ENCODE assay signal across 17 cellular contexts in genomic region chr19:29745253-29745652, GRCh38. TPM values are rescaled to one million over a fixed set of nuclear protein-coding genes. Genes with fewer than 3 reads are reported as not detected.
A peak's percentile ranks its signal among the peaks of the same experiment; 100 is the strongest.
DNase-seq lines count a peak whose midpoint lies in the region; ATAC-seq and TF ChIP-seq lines count a peak whose summit lies in the region.
"Had no signal": no experiment of that assay in that cellular context is flagged by ENCODE, and none has a peak within 500 bp of the region (broad histone marks: within the 10 kb centered on the region; RNA-seq: fewer than 3 reads in every experiment).

No MANE protein-coding gene starts in this region.

- no peak for ATAC-seq in upper lobe of left lung (ENCODE audit: low FRiP score in 2 of 2)
- ATAC-seq: CD8-positive, alpha-beta T cell; heart left ventricle had no signal

- H3K23ac ChIP-seq in mesendoderm (ENCODE audit: low read length), result no peak overlapping the region

- H3K27me3 ChIP-seq in BJ (ENCODE audit: control insufficient read depth, insufficient read depth, low read length) (no peaks in the 10 kb centered on the region), mesendoderm (ENCODE audit: insufficient read depth, low read length, poor library complexity) (no peaks in the 10 kb centered on the region), upper lobe of left lung (no peaks in the 10 kb centered on the region)
- no peaks in the 10 kb centered on the region for H3K27me3 ChIP-seq in CD8-positive, alpha-beta memory T cell (ENCODE audit: insufficient read depth, low read length, poor library complexity, severe bottlenecking)
- H3K27me3 ChIP-seq: MG63, sigmoid colon had no signal

- no peak for DNase-seq in BJ (ENCODE audit: low read depth)
- no peak for DNase-seq in astrocyte of the spinal cord (ENCODE audit: low read depth, low spot score)
- peak; percentile 37 for DNase-seq in mesendoderm
- no peak for DNase-seq in CD8-positive, alpha-beta memory T cell
- DNase-seq in NK-92 (lab: John Stamatoyannopoulos, UW; ENCODE audit: unreplicated experiment), result no peak
- no peak for DNase-seq in upper lobe of left lung
- DNase-seq in AML-193 (lab: John Stamatoyannopoulos, UW), result no peak
- DNase-seq: activated CD4-positive, alpha-beta T cell treated with anti-CD3 and anti-CD28 coated beads, Interleukin-2, amount 50 U/mL, for 4 hours; anterior cingulate cortex; CD8-positive, alpha-beta T cell; heart left ventricle; MG63; sigmoid colon; T-helper 1 cell had no signal

- TF ChIP-seq CTCF in BJ (IDR thresholded peaks at IDR 0.05; ENCODE audit: insufficient read depth, low read depth, low read length) (peak; percentile 13; the same call in 1 of the 2 replicates), HEK293 (tag by site-specific recombination; IDR thresholded peaks at IDR 0.05) (peak; percentile 92), astrocyte of the spinal cord (IDR thresholded peaks at IDR 0.05; ENCODE audit: low read depth, low read length) (peak; percentile 26), upper lobe of left lung (IDR thresholded peaks at IDR 0.05) (no peak)

- H2BK5ac ChIP-seq in mesendoderm (ENCODE audit: low read length), result no peak overlapping the region

- H3K9ac ChIP-seq in mesendoderm (ENCODE audit: low read length), result no peak overlapping the region

- no peak overlapping the region for H3K18ac ChIP-seq in mesendoderm (ENCODE audit: low read length)

- H3K27ac ChIP-seq in HEK293 (ENCODE audit: extremely low read depth, low read depth, low read length), result no peak overlapping the region
- no peak overlapping the region for H3K27ac ChIP-seq in mesendoderm (ENCODE audit: low read depth, low read length)
- no peak overlapping the region for H3K27ac ChIP-seq in CD8-positive, alpha-beta memory T cell (ENCODE audit: low read depth, low read length)
- no peak overlapping the region for H3K27ac ChIP-seq in upper lobe of left lung
- H3K27ac ChIP-seq: heart left ventricle, sigmoid colon had no signal

- peaks cover 0 to 15% of the 10 kb centered on the region in 2 donors for H3K27me3 Mint-ChIP-seq in CD8-positive, alpha-beta memory T cell

- no peak overlapping the region for H2AK5ac ChIP-seq in mesendoderm (ENCODE audit: low read length)

- H3K4me1 ChIP-seq in HEK293 (ENCODE audit: control insufficient read depth, insufficient read depth, low read length) (0 out of 2 replicates have a peak, but pooled peaks cover 3% of the 10 kb centered on the region), mesendoderm (ENCODE audit: control insufficient read depth, low read depth, low read length) (no peaks in the 10 kb centered on the region), upper lobe of left lung (no peaks in the 10 kb centered on the region)
- no peaks in the 10 kb centered on the region for H3K4me1 ChIP-seq in CD8-positive, alpha-beta memory T cell (ENCODE audit: insufficient read depth, low read length)
- H3K4me1 ChIP-seq: heart left ventricle, sigmoid colon had no signal

- H3K4ac ChIP-seq in mesendoderm (ENCODE audit: low read depth, low read length), result no peak overlapping the region

- H3K4me3 ChIP-seq in BJ (ENCODE audit: low read depth, low read length), result no peak overlapping the region
- H3K4me3 ChIP-seq in HEK293 (ENCODE audit: low read depth, low read length), result no peak overlapping the region
- no peak overlapping the region for H3K4me3 ChIP-seq in astrocyte of the spinal cord (ENCODE audit: low read depth, low read length)
- no peak overlapping the region for H3K4me3 ChIP-seq in mesendoderm (ENCODE audit: low read length)
- H3K4me3 ChIP-seq in CD8-positive, alpha-beta memory T cell (ENCODE audit: low read length), result no peak overlapping the region
- H3K4me3 ChIP-seq in upper lobe of left lung, result no peak overlapping the region
- H3K4me3 ChIP-seq: heart left ventricle, MG63, sigmoid colon had no signal

- H2BK15ac ChIP-seq in mesendoderm (replicated peaks; ENCODE audit: low read depth), result no peak overlapping the region

- in situ Hi-C loops in astrocyte of the spinal cord (cut with HindIII; ENCODE audit: low sequenced_read_pairs), result no loop called here

- no peak overlapping the region for H4K8ac ChIP-seq in mesendoderm (ENCODE audit: low read depth, low read length)

- H3K79me2 ChIP-seq in mesendoderm (ENCODE audit: control insufficient read depth, insufficient read depth, low read length), result no peaks in the 10 kb centered on the region

- no peak for TF ChIP-seq EP300 in upper lobe of left lung (IDR thresholded peaks at IDR 0.05)

- H3K4me1 Mint-ChIP-seq in CD8-positive, alpha-beta memory T cell, result no peaks in the 10 kb centered on the region
- H3K4me1 Mint-ChIP-seq: nephron had no signal

- POLR2A ChIA-PET in BJ (lab: Charles Lee) (no interaction called here), HEK293 (lab: Yijun Ruan, JAX) (no interaction called here)
- POLR2A ChIA-PET in CD8-positive, alpha-beta memory T cell (lab: Charles Lee), result no interaction called here

- H3K4me3 Mint-ChIP-seq in CD8-positive, alpha-beta memory T cell, result no peak overlapping the region
- H3K4me3 Mint-ChIP-seq: activated T-helper 1 cell treated with anti-CD3 and anti-CD28 coated beads, Interleukin-12 subunit alpha, Interleukin-12 subunit beta, Interleukin-2, Interleukin-4 antibody, amounts not matched to agents 30 ng/mL and 10 ng/mL and 1 ng/mL, durations not matched to agents 14 hours and 24 hours and 36 hours; CD8-positive, alpha-beta T cell; nephron had no signal

- H3K9me3 ChIP-seq in HEK293 (ENCODE audit: control insufficient read depth, insufficient read depth, low read depth, low read length) (no peaks in the 10 kb centered on the region; the same call in 1 of the 2 replicates), upper lobe of left lung (no peaks in the 10 kb centered on the region)
- no peaks in the 10 kb centered on the region for H3K9me3 ChIP-seq in CD8-positive, alpha-beta memory T cell (ENCODE audit: low read length)
- H3K9me3 ChIP-seq: heart left ventricle, MG63, sigmoid colon had no signal

- no peak overlapping the region for H4K5ac ChIP-seq in mesendoderm (ENCODE audit: low read length)

- no peaks in the 10 kb centered on the region for H3K36me3 Mint-ChIP-seq in CD8-positive, alpha-beta memory T cell
- H3K36me3 Mint-ChIP-seq: CD8-positive, alpha-beta T cell had no signal

- no peak overlapping the region for H3K27ac Mint-ChIP-seq in CD8-positive, alpha-beta memory T cell
- H3K27ac Mint-ChIP-seq: activated T-helper 1 cell treated with anti-CD3 and anti-CD28 coated beads, Interleukin-12 subunit alpha, Interleukin-12 subunit beta, Interleukin-2, Interleukin-4 antibody, amounts not matched to agents 30 ng/mL and 10 ng/mL and 1 ng/mL, durations not matched to agents 14 hours and 24 hours and 36 hours; CD8-positive, alpha-beta T cell; nephron had no signal

- no CpG with 5 or more reads among the region's 6 CpGs for WGBS in mesendoderm (ENCODE audit: extremely low coverage, insufficient coverage, low lambda C conversion rate)
- WGBS in upper lobe of left lung, 2 donors, result 66 to 69% methylated on average over 6 of the region's 6 CpGs

- H3K36me3 ChIP-seq in BJ (ENCODE audit: control insufficient read depth, insufficient read depth, low read length), result no peaks in the 10 kb centered on the region
- no peaks in the 10 kb centered on the region for H3K36me3 ChIP-seq in HEK293 (ENCODE audit: control insufficient read depth in 2 of 2, insufficient read depth in 1 of 2, low read length in 2 of 2)
- H3K36me3 ChIP-seq in mesendoderm (ENCODE audit: control insufficient read depth, insufficient read depth, low read length), result no peaks in the 10 kb centered on the region
- no peaks in the 10 kb centered on the region for H3K36me3 ChIP-seq in CD8-positive, alpha-beta memory T cell (ENCODE audit: insufficient read depth, low read length)
- no peaks in the 10 kb centered on the region for H3K36me3 ChIP-seq in upper lobe of left lung
- H3K36me3 ChIP-seq: heart left ventricle, MG63, sigmoid colon had no signal

- H2BK120ac ChIP-seq in mesendoderm (ENCODE audit: low read depth, low read length), result no peak overlapping the region

- no peaks in the 10 kb centered on the region for H3K9me3 Mint-ChIP-seq in CD8-positive, alpha-beta memory T cell
- H3K9me3 Mint-ChIP-seq: activated T-helper 1 cell treated with anti-CD3 and anti-CD28 coated beads, Interleukin-12 subunit alpha, Interleukin-12 subunit beta, Interleukin-2, Interleukin-4 antibody, amounts not matched to agents 30 ng/mL and 10 ng/mL and 1 ng/mL, durations not matched to agents 14 hours and 24 hours and 36 hours; CD8-positive, alpha-beta T cell; nephron had no signal

- no peak overlapping the region for H3K56ac ChIP-seq in mesendoderm (ENCODE audit: low read length)

- no peak overlapping the region for H3K4me2 ChIP-seq in mesendoderm (ENCODE audit: low read length)

- no peaks in the 10 kb centered on the region for H3K79me1 ChIP-seq in mesendoderm (ENCODE audit: low read length)

- CTCF ChIA-PET in BJ (lab: Yijun Ruan, JAX) (no interaction called here), HEK293 (lab: Yijun Ruan, JAX) (interaction anchor here (0.7 to 8.3 kb wide), 4 partner anchors 14 to 1951 kb away, joined by 3 to 62 read pairs (median 4); partner anchors contain the start of gene C19orf12)
- CTCF ChIA-PET in CD8-positive, alpha-beta memory T cell (lab: Charles Lee), result no interaction called here

- TF ChIP-seq POLR2A in upper lobe of left lung (IDR thresholded peaks at IDR 0.05), result no peak

TF ChIP-seq in HEK293, 187 proteins besides CTCF, POLR2A, EP300 and RAD21:
- TF ChIP-seq ZFP37 (tag by site-specific recombination; IDR thresholded peaks at IDR 0.05) (no peak), GLIS2 (tag by site-specific recombination; IDR thresholded peaks at IDR 0.05) (0 out of 2 replicates have a peak, but pooled peaks have one; percentile 26)

RNA-seq across cellular contexts. Expression of gene C19orf12, which starts 30.2 kb away (rescaled TPM):
- polyA plus RNA-seq in BJ (2011; rRNA removed), result 21.8 and 33.9 TPM in 2 replicates
- polyA minus RNA-seq in BJ (2011; rRNA and poly(A)+ RNA removed), result 9.7 and 12.2 TPM in 2 replicates
- polyA plus RNA-seq in mesendoderm (2013, experiment 1 of 2), result 10.9 TPM
- 10.9 TPM for polyA plus RNA-seq in mesendoderm (2013, experiment 2 of 2)
- total RNA-seq in CD8-positive, alpha-beta memory T cell, result 10 to 100 TPM; 32.3 to 35.3 TPM
- polyA plus RNA-seq in CD8-positive, alpha-beta memory T cell, result 33.0 TPM
- 10 to 100 TPM; 11.4 to 30.4 (median 21.4) TPM for total RNA-seq in upper lobe of left lung

Comparison
In these comparisons a context has a peak if more than half of its experiments do, and no peak if none do; other contexts are left out.
1. CTCF ChIP-seq: peak in BJ (single experiment), HEK293 (single experiment) and astrocyte of the spinal cord (single experiment); none in upper lobe of left lung (0 of 6).